In the genomic region with DNA sequence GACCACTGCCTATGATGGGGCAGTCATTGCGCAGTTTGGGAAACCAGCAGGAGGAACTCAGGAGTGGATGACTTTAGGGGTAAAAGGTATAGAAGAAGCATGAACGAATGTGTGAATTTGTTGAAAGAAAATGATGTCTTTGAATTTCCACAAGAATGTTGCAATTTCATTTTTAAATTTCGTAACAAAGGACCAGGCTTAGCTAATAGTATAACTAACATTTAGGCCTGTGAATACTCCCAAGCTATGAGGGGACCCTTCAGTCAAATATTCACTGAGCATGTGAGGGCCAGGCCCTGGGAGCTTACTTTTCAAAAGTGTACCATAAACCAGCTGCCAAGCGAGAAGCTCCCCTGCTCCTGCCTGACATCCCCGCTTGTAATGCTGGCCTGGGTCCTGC, we compare ENCODE assay signal across 23 cellular contexts. TPM values are rescaled to one million over a fixed set of nuclear protein-coding genes. Genes with fewer than 3 reads are reported as not detected.
"Had no signal": no experiment of that assay in that cellular context is flagged by ENCODE, and none has a peak within 500 bp of the region (broad histone marks: within the 10 kb centered on the region; RNA-seq: fewer than 3 reads in every experiment).

No MANE protein-coding gene starts in this region.

- H3K9me3 Mint-ChIP-seq: activated T-helper 1 cell treated with anti-CD3 and anti-CD28 coated beads, Interleukin-12 subunit alpha, Interleukin-12 subunit beta, Interleukin-2, Interleukin-4 antibody, amounts not matched to agents 30 ng/mL and 10 ng/mL and 1 ng/mL, durations not matched to agents 14 hours and 24 hours and 36 hours; stimulated activated memory B cell treated with anti-CD40 and anti-IgM and Interleukin-4, amounts not matched to agents 10 μg/mL and 1 μg/mL and 100 μg/mL, for 72 hours had no signal

- H3K4me3 ChIP-seq: sigmoid colon, thoracic aorta, upper lobe of right lung had no signal

- H3K27ac Mint-ChIP-seq: activated T-helper 1 cell treated with anti-CD3 and anti-CD28 coated beads, Interleukin-12 subunit alpha, Interleukin-12 subunit beta, Interleukin-2, Interleukin-4 antibody, amounts not matched to agents 30 ng/mL and 10 ng/mL and 1 ng/mL, durations not matched to agents 14 hours and 24 hours and 36 hours; dendritic cell treated with granulocyte-macrophage colony-stimulating factor and Interleukin-4, amounts not matched to agents 40 ng/mL and 50 ng/mL, for 4 days; stimulated activated memory B cell treated with anti-CD40 and anti-IgM and Interleukin-4, amounts not matched to agents 10 μg/mL and 1 μg/mL and 100 μg/mL, for 72 hours had no signal

- H3K79me2 ChIP-seq: parathyroid adenoma had no signal

- ATAC-seq: esophagus mucosa; naive thymus-derived CD4-positive, alpha-beta T cell; stimulated activated memory B cell treated with anti-CD40 and anti-IgM and Interleukin-4, amounts not matched to agents 10 μg/mL and 1 μg/mL and 100 μg/mL, for 72 hours; upper lobe of right lung had no signal

- H3K4me3 Mint-ChIP-seq: activated T-helper 1 cell treated with anti-CD3 and anti-CD28 coated beads, Interleukin-12 subunit alpha, Interleukin-12 subunit beta, Interleukin-2, Interleukin-4 antibody, amounts not matched to agents 30 ng/mL and 10 ng/mL and 1 ng/mL, durations not matched to agents 14 hours and 24 hours and 36 hours; dendritic cell treated with granulocyte-macrophage colony-stimulating factor and Interleukin-4, amounts not matched to agents 40 ng/mL and 50 ng/mL, for 4 days; naive thymus-derived CD4-positive, alpha-beta T cell; stimulated activated memory B cell treated with anti-CD40 and anti-IgM and Interleukin-4, amounts not matched to agents 10 μg/mL and 1 μg/mL and 100 μg/mL, for 72 hours had no signal

- DNase-seq: activated CD4-positive, alpha-beta T cell treated with anti-CD3 and anti-CD28 coated beads, Interleukin-2, amount 50 U/mL, for 4 hours; activated gamma-delta T cell treated with Interleukin-2 at 50 U/mL for 16 hours; effector CD8-positive, alpha-beta T cell; foreskin fibroblast; mesendoderm; naive thymus-derived CD4-positive, alpha-beta T cell; sigmoid colon; stimulated activated CD4-positive, alpha-beta T cell treated with anti-CD3 and anti-CD28 coated beads, Interleukin-4, amount 100 ng/mL, for 4 hours; upper lobe of right lung had no signal

- H2AFZ ChIP-seq: parathyroid adenoma had no signal

- H3K9ac ChIP-seq: parathyroid adenoma had no signal

- H3K27me3 ChIP-seq: sigmoid colon, upper lobe of right lung had no signal

- H3K4me1 ChIP-seq: parathyroid adenoma, sigmoid colon, upper lobe of right lung had no signal

- H3K9me3 ChIP-seq: sigmoid colon, thoracic aorta, upper lobe of right lung had no signal

- H3K27me3 Mint-ChIP-seq: dendritic cell treated with granulocyte-macrophage colony-stimulating factor and Interleukin-4, amounts not matched to agents 40 ng/mL and 50 ng/mL, for 4 days; naive thymus-derived CD4-positive, alpha-beta T cell; stimulated activated memory B cell treated with anti-CD40 and anti-IgM and Interleukin-4, amounts not matched to agents 10 μg/mL and 1 μg/mL and 100 μg/mL, for 72 hours had no signal

- FAIRE-seq: bronchial epithelial cell, TTC549 had no signal

- H3K27ac ChIP-seq: parathyroid adenoma, sigmoid colon, thoracic aorta, upper lobe of right lung had no signal

RNA-seq across cellular contexts. Expression of a gene that starts 5.3 kb away (rescaled TPM):
- total RNA-seq: activated T-helper 1 cell treated with anti-CD3 and anti-CD28 coated beads, Interleukin-12 subunit alpha, Interleukin-12 subunit beta, Interleukin-2, Interleukin-4 antibody, amounts not matched to agents 30 ng/mL and 10 ng/mL and 1 ng/mL, durations not matched to agents 14 hours and 24 hours and 36 hours; bronchial epithelial cell; cerebellum; esophagus mucosa; glomerular endothelial cell; liver; mucosa of gallbladder; naive thymus-derived CD4-positive, alpha-beta T cell; sigmoid colon; T-helper 2 cell treated with Interferon-gamma antibody and Interleukin-4, amounts not matched to agents 100 ng/mL and 5 ng/mL, for 36 hours; thoracic aorta; upper lobe of right lung had no signal
- polyA plus RNA-seq: adipose tissue; liver; naive thymus-derived CD4-positive, alpha-beta T cell; sigmoid colon had no signal
